1 cellular context compared by ENCODE assay signal in the genomic region with DNA sequence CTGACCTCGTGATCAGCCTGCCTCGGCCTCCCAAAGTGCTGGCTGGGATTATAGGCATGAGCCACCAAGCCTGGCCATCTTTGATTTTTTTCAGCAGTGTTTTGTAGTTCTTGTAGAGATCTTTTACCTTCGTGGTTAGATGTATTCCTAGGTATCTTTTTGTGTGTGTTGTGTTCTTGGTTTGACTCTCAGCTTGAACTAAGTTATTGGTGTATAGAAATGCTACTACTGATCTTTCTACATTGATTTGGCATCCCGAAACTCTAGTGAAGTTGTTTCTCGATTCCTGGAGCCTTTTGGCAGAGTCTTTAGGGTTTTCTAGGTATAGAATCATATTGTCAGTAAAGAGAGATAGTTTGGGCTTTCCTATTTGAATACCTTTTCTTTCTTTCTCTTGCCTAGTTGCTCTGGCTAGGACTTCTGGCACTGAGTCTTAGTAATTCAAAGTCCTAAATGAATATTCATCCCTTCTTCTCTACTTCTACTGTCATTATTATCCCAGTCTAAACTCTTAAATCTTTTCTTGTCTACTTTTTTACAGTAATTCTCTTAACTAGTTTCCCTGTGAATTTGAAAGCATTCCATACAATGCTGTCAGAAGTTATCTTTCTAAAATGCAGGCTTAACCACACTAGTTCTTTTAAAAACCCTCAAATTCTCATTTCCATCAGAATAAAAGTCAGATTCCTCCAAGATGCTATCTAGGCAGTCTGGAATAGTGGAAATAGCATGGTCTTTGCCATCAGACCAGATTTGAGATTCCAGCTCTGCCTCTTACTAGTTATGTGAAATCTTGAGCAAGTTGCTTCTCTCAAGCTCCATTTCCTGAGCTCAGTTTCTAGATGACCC.
TF ChIP-seq lines count a peak whose summit lies in the region.

No MANE protein-coding gene starts in this region.

TF ChIP-seq in GM12878, 131 proteins besides CTCF, POLR2A, EP300 and RAD21:
- TF ChIP-seq ZNF622 (IDR thresholded peaks at IDR 0.05) (no peak), RUNX3 (IDR thresholded peaks at IDR 0.05; ENCODE audit: low read length) (peak; percentile 35; the same call in 1 of the 2 replicates), JUNB (IDR thresholded peaks at IDR 0.05) (peak; percentile 22; the same call in 1 of the 2 replicates)
